In genomic region chr17:48640858-48641180, GRCh38 we compare ENCODE assay signal across 28 cellular contexts. TPM values are rescaled to one million over a fixed set of nuclear protein-coding genes. Genes with fewer than 3 reads are reported as not detected.
"Had no signal": no experiment of that assay in that cellular context is flagged by ENCODE, and none has a peak within 500 bp of the region (broad histone marks: within the 10 kb centered on the region; RNA-seq: fewer than 3 reads in every experiment).

No MANE protein-coding gene starts in this region.

- H3K36me3 ChIP-seq: gastrocnemius medialis, ovary, thoracic aorta, tibial nerve, upper lobe of right lung had no signal

- H3K9me3 Mint-ChIP-seq: dendritic cell treated with granulocyte-macrophage colony-stimulating factor and Interleukin-4, amounts not matched to agents 40 ng/mL and 50 ng/mL, for 4 days; endodermal cell; mesothelial cell of epicardium; nephron; stimulated activated naive B cell treated with anti-CD40 and anti-IgM and Interleukin-4, amounts not matched to agents 10 μg/mL and 1 μg/mL and 100 μg/mL, for 72 hours; stimulated activated naive CD8-positive, alpha-beta T cell treated with anti-CD3 and anti-CD28 coated beads, Interleukin-15, Interleukin-2, amounts not matched to agents 100 ng/mL and 50 ng/mL, for 24 hours had no signal

- H3K27ac ChIP-seq: epithelial cell of prostate, gastrocnemius medialis, ovary, skin epidermis, thoracic aorta, tibial nerve, upper lobe of right lung had no signal

- H3K4me3 Mint-ChIP-seq: dendritic cell treated with granulocyte-macrophage colony-stimulating factor and Interleukin-4, amounts not matched to agents 40 ng/mL and 50 ng/mL, for 4 days; endodermal cell; mesothelial cell of epicardium; stimulated activated naive CD8-positive, alpha-beta T cell treated with anti-CD3 and anti-CD28 coated beads, Interleukin-15, Interleukin-2, amounts not matched to agents 100 ng/mL and 50 ng/mL, for 24 hours had no signal

- H3K27me3 ChIP-seq: ovary had no signal

- DNase-seq: effector CD8-positive, alpha-beta T cell; foreskin fibroblast; gastrocnemius medialis; head of caudate nucleus; kidney; naive thymus-derived CD4-positive, alpha-beta T cell; nucleus accumbens; ovary; stimulated activated CD4-positive, alpha-beta T cell treated with anti-CD3 and anti-CD28 coated beads, Interleukin-15, amount 100 ng/mL, for 24 hours; stimulated activated CD4-positive, alpha-beta T cell treated with anti-CD3 and anti-CD28 coated beads, Interleukin-2, amount 100 ng/mL, for 48 hours; stimulated activated naive B cell treated with anti-CD40 and anti-IgM and Interleukin-4, amounts not matched to agents 10 μg/mL and 1 μg/mL and 100 μg/mL, for 72 hours; upper lobe of right lung had no signal

- H3K4me1 ChIP-seq: gastrocnemius medialis, upper lobe of right lung had no signal

- H3K4me3 ChIP-seq: gastrocnemius medialis, mucosa of descending colon, ovary, skin epidermis, thoracic aorta, tibial nerve, upper lobe of right lung had no signal

- H3K27ac Mint-ChIP-seq: dendritic cell treated with granulocyte-macrophage colony-stimulating factor and Interleukin-4, amounts not matched to agents 40 ng/mL and 50 ng/mL, for 4 days; endodermal cell; mesothelial cell of epicardium; naive thymus-derived CD4-positive, alpha-beta T cell; nephron; stimulated activated naive CD8-positive, alpha-beta T cell treated with anti-CD3 and anti-CD28 coated beads, Interleukin-15, Interleukin-2, amounts not matched to agents 100 ng/mL and 50 ng/mL, for 24 hours had no signal

- H3K36me3 Mint-ChIP-seq: mesothelial cell of epicardium; naive thymus-derived CD4-positive, alpha-beta T cell had no signal

- ATAC-seq: esophagus mucosa; gastrocnemius medialis; left lobe of liver; mucosa of descending colon; naive thymus-derived CD4-positive, alpha-beta T cell; stimulated activated naive B cell treated with anti-CD40 and anti-IgM and Interleukin-4, amounts not matched to agents 10 μg/mL and 1 μg/mL and 100 μg/mL, for 72 hours; upper lobe of right lung had no signal

- H3K9me3 ChIP-seq: gastrocnemius medialis, mucosa of descending colon, ovary, thoracic aorta, tibial nerve, upper lobe of right lung had no signal

RNA-seq across cellular contexts. Expression of gene HOXB9, which starts 14.7 kb away (rescaled TPM):
- total RNA-seq: endodermal cell, esophagus mucosa, gastrocnemius medialis, liver, lung microvascular endothelial cell, pulmonary artery endothelial cell, thoracic aorta, upper lobe of right lung had no signal
- polyA plus RNA-seq: liver; naive thymus-derived CD4-positive, alpha-beta T cell had no signal

RNA-seq across cellular contexts. Expression of gene HOXB8, which starts 25.7 kb away (rescaled TPM):
- total RNA-seq: cerebellum; endodermal cell; esophagus mucosa; liver; lung microvascular endothelial cell; naive thymus-derived CD4-positive, alpha-beta T cell; pulmonary artery endothelial cell had no signal
- polyA plus RNA-seq: liver; naive thymus-derived CD4-positive, alpha-beta T cell had no signal

RNA-seq across cellular contexts. Expression of gene HOXB7, which starts 30.0 kb away (rescaled TPM):
- total RNA-seq: cerebellum, endodermal cell had no signal
- polyA plus RNA-seq: naive thymus-derived CD4-positive, alpha-beta T cell had no signal

RNA-seq across cellular contexts. Expression of gene HOXB6, which starts 36.0 kb away (rescaled TPM):
- total RNA-seq: cerebellum, endodermal cell had no signal
- polyA plus RNA-seq: naive thymus-derived CD4-positive, alpha-beta T cell had no signal

RNA-seq across cellular contexts. Expression of gene HOXB5, which starts 47.2 kb away (rescaled TPM):
- total RNA-seq: cerebellum; endodermal cell; gastrocnemius medialis; lung microvascular endothelial cell; naive thymus-derived CD4-positive, alpha-beta T cell had no signal
- polyA plus RNA-seq: naive thymus-derived CD4-positive, alpha-beta T cell had no signal
